ENCODE assay signal across 13 cellular contexts in genomic region chr6:39389372-39389767, GRCh38.
DNase-seq lines count a peak whose midpoint lies in the region; ATAC-seq, FAIRE-seq and TF ChIP-seq lines count a peak whose summit lies in the region.
"Had no signal": no experiment of that assay in that cellular context is flagged by ENCODE, and none has a peak within 500 bp of the region (broad histone marks: within the 10 kb centered on the region; RNA-seq: fewer than 3 reads in every experiment).

No MANE protein-coding gene starts in this region.

- no peaks in the 10 kb centered on the region for H3K4me1 ChIP-seq in K562 (replicated peaks in 1 of 2; ENCODE audit: control insufficient read depth in 2 of 2, insufficient read depth in 2 of 2, low read length in 2 of 2)
- H3K4me1 ChIP-seq: tibial nerve had no signal

- TF ChIP-seq CTCF in AG09319 (IDR thresholded peaks at IDR 0.05; ENCODE audit: low read depth, low read length) (peak; percentile 23), GM20000 (IDR thresholded peaks at IDR 0.05; ENCODE audit: extremely low read depth, missing control alignments) (peak; percentile 13), K562 (IDR thresholded peaks at IDR 0.05 in 2 of 3, conservative IDR thresholded peaks at IDR 0.05 in 1 of 3; ENCODE audit: insufficient read depth in 2 of 3, low read depth in 1 of 3, low read length in 3 of 3) (peak in 1 of 3 experiments; percentile 20; a peak in 1 of 6 replicates), omental fat pad (IDR thresholded peaks at IDR 0.05) (no peak)

- H3K4me3 Mint-ChIP-seq in activated naive CD4-positive, alpha-beta T cell treated with anti-CD3 and anti-CD28 coated beads, Interleukin-2, amount 10 ng/mL, durations not matched to agents 7 days and 5 days, result no peak overlapping the region
- H3K4me3 Mint-ChIP-seq: activated naive CD4-positive, alpha-beta T cell treated with anti-CD3 and anti-CD28 coated beads, Interleukin-2, amount 50 U/mL, for 24 hours had no signal

- peak; percentile 75 for ATAC-seq in K562
- ATAC-seq in left colon, result peak; percentile 66
- ATAC-seq in omental fat pad (ENCODE audit: low FRiP score), result no peak
- ATAC-seq: esophagus mucosa had no signal

- POLR2A ChIA-PET in K562 (lab: Yijun Ruan, JAX), result interaction anchor here (0.6 to 1.2 kb wide), 2 partner anchors 13 to 1409 kb away, joined by 4 read pairs; no protein-coding TSS in a partner anchor

- H3K4me1 Mint-ChIP-seq in activated naive CD4-positive, alpha-beta T cell treated with anti-CD3 and anti-CD28 coated beads, Interleukin-2, amount 10 ng/mL, durations not matched to agents 7 days and 5 days, result no peaks in the 10 kb centered on the region
- H3K4me1 Mint-ChIP-seq: activated naive CD4-positive, alpha-beta T cell treated with anti-CD3 and anti-CD28 coated beads, Interleukin-2, amount 50 U/mL, for 24 hours had no signal

- H3K36me3 Mint-ChIP-seq in activated naive CD4-positive, alpha-beta T cell treated with anti-CD3 and anti-CD28 coated beads, Interleukin-2, amount 10 ng/mL, durations not matched to agents 7 days and 5 days, result no peaks in the 10 kb centered on the region
- H3K36me3 Mint-ChIP-seq: activated naive CD4-positive, alpha-beta T cell treated with anti-CD3 and anti-CD28 coated beads, Interleukin-2, amount 50 U/mL, for 24 hours had no signal

- H3K9ac ChIP-seq in K562 (ENCODE audit: insufficient read depth in 1 of 2, low read depth in 2 of 2, low read length in 2 of 2), result no peak overlapping the region

- peaks cover 14% of the 10 kb centered on the region for H3K27me3 Mint-ChIP-seq in activated naive CD4-positive, alpha-beta T cell treated with anti-CD3 and anti-CD28 coated beads, Interleukin-2, amount 10 ng/mL, durations not matched to agents 7 days and 5 days

- no peak for DNase-seq in AG09319 (ENCODE audit: extremely low read depth, low read depth)
- DNase-seq in GM20000 (ENCODE audit: low spot score), result no peak
- DNase-seq in K562 (ENCODE audit: extremely low read depth in 1 of 4, low spot score in 3 of 4), result no peak
- no peak for DNase-seq in left colon
- no peak for DNase-seq in activated gamma-delta T cell (lab: John Stamatoyannopoulos, UW)
- no peak for DNase-seq in activated naive CD4-positive, alpha-beta T cell treated with anti-CD3 and anti-CD28 coated beads, Interleukin-2, amount 10 ng/mL, durations not matched to agents 7 days and 5 days
- no peak for DNase-seq in omental fat pad (ENCODE audit: low spot score)
- DNase-seq in activated CD4-positive, alpha-beta T cell treated with anti-CD3 and anti-CD28 coated beads for 48 hours, result no peak
- DNase-seq: NCI-H1048; stimulated activated CD4-positive, alpha-beta T cell treated with anti-CD3 and anti-CD28 coated beads, Interleukin-4, amount 100 ng/mL, for 1 hour had no signal

- no peak; a peak in 1 of 4 replicates for TF ChIP-seq RAD21 in K562 (CRISPR knock-in tag; conservative IDR thresholded peaks at IDR 0.05 in 1 of 2, IDR thresholded peaks at IDR 0.05 in 1 of 2)

- 3% methylated on average over 4 of the region's 4 CpGs for WGBS in K562 (ENCODE audit: insufficient coverage, low coverage, missing lambda C conversion rate)

- no peak overlapping the region for H3K4me2 ChIP-seq in K562 (ENCODE audit: insufficient read depth, low read length)

- H3K4me3 ChIP-seq in K562, result no peak overlapping the region
- H3K4me3 ChIP-seq: tibial nerve had no signal

- no peak overlapping the region for H2AFZ ChIP-seq in K562 (ENCODE audit: low read depth, low read length)

- H4K20me1 ChIP-seq in K562 (replicated peaks; ENCODE audit: control insufficient read depth, insufficient read depth, low read length), result no peaks in the 10 kb centered on the region

- TF ChIP-seq EP300 in K562 (IDR thresholded peaks at IDR 0.05; ENCODE audit: low read length), result no peak

- in situ Hi-C loops in K562 (cut with MboI), result no loop called here

- H3K9me1 ChIP-seq in K562 (ENCODE audit: control insufficient read depth, insufficient read depth, low read length), result no peaks in the 10 kb centered on the region

- H3K27me3 ChIP-seq in K562 (ENCODE audit: control insufficient read depth in 2 of 2, insufficient read depth in 2 of 2, low read length in 2 of 2), result peaks cover 0 to 14% of the 10 kb centered on the region in 2 experiments; a peak in 4 of 5 replicates
- H3K27me3 ChIP-seq: tibial nerve had no signal

- no TSS peak for BruUV-seq in K562 (replicated peaks; lab: Mats Ljungman, UMichigan)

- no peak for FAIRE-seq in K562 (lab: Jason Lieb, UNC)

- H3K36me3 ChIP-seq in K562 (ENCODE audit: control insufficient read depth, insufficient read depth, low read length), result no peaks in the 10 kb centered on the region
- H3K36me3 ChIP-seq: tibial nerve had no signal

- no peaks in the 10 kb centered on the region for H3K79me2 ChIP-seq in K562 (ENCODE audit: control insufficient read depth, insufficient read depth, low read length)

- CTCF ChIA-PET in K562 (lab: Yijun Ruan, JAX; ENCODE audit: low intra/inter-chr PET ratio), result no interaction called here
- CTCF ChIA-PET in activated naive CD4-positive, alpha-beta T cell treated with anti-CD3 and anti-CD28 coated beads, Interleukin-2, amount 10 ng/mL, durations not matched to agents 7 days and 5 days (lab: Charles Lee), result no interaction called here

- intact Hi-C loops in K562 (cut with micrococcal nuclease) (no loop called here), left colon (cut with DNase I, micrococcal nuclease) (no loop called here)

- H3K9me3 ChIP-seq in K562 (replicated peaks; ENCODE audit: control insufficient read depth, insufficient read depth, low read depth, low read length), result no peaks in the 10 kb centered on the region
- H3K9me3 ChIP-seq: tibial nerve had no signal

- H3K9me3 Mint-ChIP-seq in activated naive CD4-positive, alpha-beta T cell treated with anti-CD3 and anti-CD28 coated beads, Interleukin-2, amount 10 ng/mL, durations not matched to agents 7 days and 5 days, result no peaks in the 10 kb centered on the region
- H3K9me3 Mint-ChIP-seq: activated naive CD4-positive, alpha-beta T cell treated with anti-CD3 and anti-CD28 coated beads, Interleukin-2, amount 50 U/mL, for 24 hours had no signal

- H3K27ac Mint-ChIP-seq in activated naive CD4-positive, alpha-beta T cell treated with anti-CD3 and anti-CD28 coated beads, Interleukin-2, amount 10 ng/mL, durations not matched to agents 7 days and 5 days, result no peak overlapping the region

- no peak overlapping the region for H3K27ac ChIP-seq in K562 (ENCODE audit: extremely low read depth, low read depth, low read length)
- H3K27ac ChIP-seq: tibial nerve had no signal

- no peak for TF ChIP-seq POLR2A in K562 (conservative IDR thresholded peaks at IDR 0.05)

TF ChIP-seq in K562, 482 proteins besides CTCF, POLR2A, EP300 and RAD21:
- TF ChIP-seq PRPF4 (IDR thresholded peaks at IDR 0.05; ENCODE audit: insufficient read depth, low read depth, low read length, poor library complexity, severe bottlenecking) (no peak), ZNF347 (CRISPR knock-in tag; IDR thresholded peaks at IDR 0.05; ENCODE audit: low read depth) (no peak), PHTF2 (CRISPR knock-in tag; IDR thresholded peaks at IDR 0.05) (no peak), ZNF395 (CRISPR knock-in tag; IDR thresholded peaks at IDR 0.05) (no peak), NR1H2 (CRISPR knock-in tag; IDR thresholded peaks at IDR 0.05) (no peak), ZEB2 (IDR thresholded peaks at IDR 0.05) (no peak), BRF2 (IDR thresholded peaks at IDR 0.05; ENCODE audit: borderline replicate concordance, insufficient read depth, insufficient read length) (no peak), GTF2A2 (tag; IDR thresholded peaks at IDR 0.05) (no peak), FOXM1 (IDR thresholded peaks at IDR 0.05; ENCODE audit: low read depth) (no peak), FOXM1 (CRISPR knock-in tag; IDR thresholded peaks at IDR 0.05; ENCODE audit: low read depth) (no peak), ZNF143 (CRISPR knock-in tag; IDR thresholded peaks at IDR 0.05) (no peak), PCBP2 (IDR thresholded peaks at IDR 0.05; ENCODE audit: low read depth, low read length, poor library complexity, severe bottlenecking) (no peak), ZNF699 (CRISPR knock-in tag; IDR thresholded peaks at IDR 0.05; ENCODE audit: insufficient replicate concordance) (no peak), GTF2F1 (IDR thresholded peaks at IDR 0.05; ENCODE audit: low read depth, low read length) (no peak), YBX1 (IDR thresholded peaks at IDR 0.05) (no peak), NFE2L1 (tag; IDR thresholded peaks at IDR 0.05; ENCODE audit: borderline replicate concordance, low read depth) (no peak), RAD51 (IDR thresholded peaks at IDR 0.05; ENCODE audit: borderline replicate concordance, low read depth) (no peak)
- TF ChIP-seq, protein P1, sequence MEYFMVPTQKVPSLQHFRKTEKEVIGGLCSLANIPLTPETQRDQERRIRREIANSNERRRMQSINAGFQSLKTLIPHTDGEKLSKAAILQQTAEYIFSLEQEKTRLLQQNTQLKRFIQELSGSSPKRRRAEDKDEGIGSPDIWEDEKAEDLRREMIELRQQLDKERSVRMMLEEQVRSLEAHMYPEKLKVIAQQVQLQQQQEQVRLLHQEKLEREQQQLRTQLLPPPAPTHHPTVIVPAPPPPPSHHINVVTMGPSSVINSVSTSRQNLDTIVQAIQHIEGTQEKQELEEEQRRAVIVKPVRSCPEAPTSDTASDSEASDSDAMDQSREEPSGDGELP (CRISPR knock-in tag; IDR thresholded peaks at IDR 0.05; ENCODE audit: borderline replicate concordance), result no peak

Comparison
In these comparisons a context has a peak if more than half of its experiments do, and no peak if none do; other contexts are left out.
1. CTCF ChIP-seq: peak in AG09319 (single experiment) and GM20000 (single experiment); none in omental fat pad (0 of 3).